16 cellular contexts compared by ENCODE assay signal in the genomic region with DNA sequence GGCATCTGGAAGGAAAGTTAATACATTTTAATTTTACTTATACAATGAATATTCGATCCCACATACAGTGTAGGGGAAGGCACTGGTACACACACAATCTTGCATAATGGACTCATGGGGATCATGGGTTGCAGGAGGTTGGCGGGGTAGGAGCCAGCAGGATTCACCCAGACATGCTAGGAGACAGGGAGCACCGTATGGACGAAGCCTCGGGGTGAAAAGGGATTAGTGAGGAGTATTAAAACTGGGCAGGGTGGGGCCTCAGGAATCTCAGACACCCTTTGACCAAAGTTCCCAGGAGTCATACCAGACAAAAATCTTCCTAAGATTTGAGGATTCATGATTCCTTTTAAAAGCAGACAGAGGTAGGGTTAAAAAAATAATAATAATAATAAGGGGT.
DNase-seq lines count a peak whose midpoint lies in the region; ATAC-seq, FAIRE-seq and TF ChIP-seq lines count a peak whose summit lies in the region.
"Had no signal": no experiment of that assay in that cellular context is flagged by ENCODE, and none has a peak within 500 bp of the region (broad histone marks: within the 10 kb centered on the region; RNA-seq: fewer than 3 reads in every experiment).

No MANE protein-coding gene starts in this region.

- no peak for TF ChIP-seq EP300 in GM12878 (IDR thresholded peaks at IDR 0.05; ENCODE audit: borderline replicate concordance in 1 of 2, control insufficient read depth in 1 of 2, low read depth in 2 of 2, low read length in 2 of 2)

- SMC1A ChIA-PET in GM12878 (lab: Charles Lee; ENCODE audit: uncharacterized antibody, unreplicated experiment), result interaction anchor here (1.2 kb wide), 1 partner anchor 100 kb away, joined by 3 read pairs; no protein-coding TSS in a partner anchor

- peaks cover 18% of the 10 kb centered on the region for H3K4me1 Mint-ChIP-seq in Calu3 (ENCODE audit: low read depth, unreplicated experiment)
- H3K4me1 Mint-ChIP-seq: CD4-positive, CD25-positive, alpha-beta regulatory T cell had no signal

- RAD21 ChIA-PET in GM12878 (lab: Charles Lee; ENCODE audit: unreplicated experiment), result no interaction called here

- TF ChIP-seq CTCF in GM12878 (IDR thresholded peaks at IDR 0.05 in 2 of 3, conservative IDR thresholded peaks at IDR 0.05 in 1 of 3; ENCODE audit: control insufficient read depth in 2 of 3, extremely low read depth in 1 of 3, insufficient read depth in 1 of 3, low read depth in 3 of 3, low read length in 3 of 3) (no peak), Calu3 (IDR thresholded peaks at IDR 0.05; ENCODE audit: unreplicated experiment) (no peak)

- 94% methylated on average over 5 of the region's 5 CpGs for WGBS in GM12878 (ENCODE audit: insufficient coverage, insufficient replicate concordance, low lambda C conversion rate, missing lambda C conversion rate)

- DNase-seq in D341Med (ENCODE audit: low spot score) (peak; percentile 58), NCI-H82 treated with DMSO at 0.1 percent for 48 hours (lab: John Stamatoyannopoulos, UW; ENCODE audit: unreplicated experiment) (peak; percentile 29), GM12878 (ENCODE audit: low read depth, low spot score) (no peak), Calu3 (no peak)
- no peak for DNase-seq in activated CD8-positive, alpha-beta memory T cell treated with anti-CD3 and anti-CD28 coated beads, Interleukin-2, amount 50 U/mL, for 48 hours
- DNase-seq: CD4-positive, CD25-positive, alpha-beta regulatory T cell; DMS79; HCEC 1CT; HFFc6 had no signal

- H3K79me2 ChIP-seq in GM12878 (ENCODE audit: control insufficient read depth, insufficient read depth, low read length), result no peaks in the 10 kb centered on the region

- H3K9me3 Mint-ChIP-seq in Calu3 (ENCODE audit: low read depth, unreplicated experiment), result peaks cover 4% of the 10 kb centered on the region

- no peaks in the 10 kb centered on the region for H3K27me3 ChIP-seq in GM12878 (replicated peaks in 1 of 2; ENCODE audit: control insufficient read depth in 2 of 2, insufficient read depth in 2 of 2, low read length in 1 of 2)

- no peak for TF ChIP-seq POLR2A in GM12878 (IDR thresholded peaks at IDR 0.05; ENCODE audit: low read depth, low read length)

- no peak overlapping the region for H3K9ac ChIP-seq in GM12878 (ENCODE audit: control insufficient read depth, insufficient read depth, low read length)

- FAIRE-seq in GM12878 (lab: Jason Lieb, UNC), result no peak
- FAIRE-seq: A549, GM19239, H1, HTR-8/SVneo, K562 had no signal

- no peaks in the 10 kb centered on the region for H3K36me3 ChIP-seq in GM12878 (ENCODE audit: control insufficient read depth in 2 of 2, insufficient read depth in 2 of 2, low read length in 1 of 2)

- H3K4me3 Mint-ChIP-seq in Calu3 (ENCODE audit: low read depth, unreplicated experiment), result no peak overlapping the region
- H3K4me3 Mint-ChIP-seq: CD4-positive, CD25-positive, alpha-beta regulatory T cell; HFFc6 had no signal

- no peak overlapping the region for H3K27ac Mint-ChIP-seq in Calu3 (ENCODE audit: unreplicated experiment)
- H3K27ac Mint-ChIP-seq: CD4-positive, CD25-positive, alpha-beta regulatory T cell; HFFc6 had no signal

- no peaks in the 10 kb centered on the region for H3K9me3 ChIP-seq in GM12878 (replicated peaks; ENCODE audit: control insufficient read depth, insufficient read depth, low read length)
- H3K9me3 ChIP-seq: A549 had no signal

- H2AFZ ChIP-seq in GM12878 (ENCODE audit: control insufficient read depth, low read depth, low read length), result no peak overlapping the region; the same call in 1 of the 2 replicates

- POLR2A ChIA-PET in GM12878 (lab: Charles Lee), result no interaction called here

- no peak overlapping the region for H3K4me2 ChIP-seq in GM12878 (ENCODE audit: control insufficient read depth, insufficient read depth)
- H3K4me2 ChIP-seq: A549 had no signal

- peaks cover 41% of the 10 kb centered on the region for H3K4me1 ChIP-seq in GM12878 (ENCODE audit: control insufficient read depth, insufficient read depth, low read length)
- H3K4me1 ChIP-seq: A549 had no signal

- no peak overlapping the region for H3K4me3 ChIP-seq in GM12878
- H3K4me3 ChIP-seq: A549, K562 had no signal

- intact Hi-C loops in GM12878 (cut with micrococcal nuclease; ENCODE audit: unreplicated experiment) (loop anchor here (5.0 kb wide), 1 partner anchor 55 kb away; no protein-coding TSS in a partner anchor), Calu3 (cut with micrococcal nuclease; ENCODE audit: unreplicated experiment) (no loop called here)

- BruUV-seq in GM12878 (replicated peaks; lab: Mats Ljungman, UMichigan), result no TSS peak
- no TSS peak for BruUV-seq in Calu3 (replicated peaks; lab: Mats Ljungman, UMichigan)

- ATAC-seq in GM12878, result no peak
- ATAC-seq in GM19452 (IDR thresholded peaks at IDR 0.05; ENCODE audit: unreplicated experiment), result no peak
- ATAC-seq in GM18867 (IDR thresholded peaks at IDR 0.05; ENCODE audit: unreplicated experiment), result no peak
- ATAC-seq: A549, K562 had no signal

- H4K20me1 ChIP-seq in GM12878 (ENCODE audit: control insufficient read depth, insufficient read depth), result no peaks in the 10 kb centered on the region

- no peak for TF ChIP-seq RAD21 in GM12878 (IDR thresholded peaks at IDR 0.05; ENCODE audit: insufficient read depth, low read depth, low read length)

- peaks cover 51% of the 10 kb centered on the region for H3K27me3 Mint-ChIP-seq in Calu3 (ENCODE audit: unreplicated experiment)

- in situ Hi-C loops in GM12878 (cut with MboI), result no loop called here

- CTCF ChIA-PET in GM12878 (lab: Yijun Ruan, JAX) (no interaction called here), Calu3 (lab: Charles Lee) (no interaction called here)

- H3K27ac ChIP-seq in GM12878 (ENCODE audit: control insufficient read depth, insufficient read depth), result peak overlapping the region; percentile 61
- H3K27ac ChIP-seq: A549 had no signal

- H3K36me3 Mint-ChIP-seq in Calu3 (ENCODE audit: insufficient read depth, unreplicated experiment), result no peaks in the 10 kb centered on the region
- H3K36me3 Mint-ChIP-seq: CD4-positive, CD25-positive, alpha-beta regulatory T cell had no signal

TF ChIP-seq in GM12878, 131 proteins besides CTCF, POLR2A, EP300 and RAD21:
- TF ChIP-seq NBN (IDR thresholded peaks at IDR 0.05) (no peak), ZNF384 (IDR thresholded peaks at IDR 0.05; ENCODE audit: borderline replicate concordance, low read depth, low read length) (no peak), ZBED1 (IDR thresholded peaks at IDR 0.05; ENCODE audit: borderline replicate concordance) (no peak), SIX5 (IDR thresholded peaks at IDR 0.05; ENCODE audit: low read depth, low read length, severe bottlenecking) (no peak), PAX8 (IDR thresholded peaks at IDR 0.05) (no peak), NFYA (IDR thresholded peaks at IDR 0.05; ENCODE audit: borderline replicate concordance, low read depth, low read length) (no peak), SREBF2 (IDR thresholded peaks at IDR 0.05; ENCODE audit: low read length) (no peak), KAT2A (conservative IDR thresholded peaks at IDR 0.05; ENCODE audit: control insufficient read depth, low read depth, low read length) (no peak), RBBP5 (conservative IDR thresholded peaks at IDR 0.05) (no peak), DPF2 (IDR thresholded peaks at IDR 0.05) (no peak), HDAC6 (IDR thresholded peaks at IDR 0.05; ENCODE audit: unreplicated experiment) (no peak), ZNF274 (IDR thresholded peaks at IDR 0.05; ENCODE audit: insufficient read depth, insufficient read length) (no peak)
- TF ChIP-seq, protein P1, sequence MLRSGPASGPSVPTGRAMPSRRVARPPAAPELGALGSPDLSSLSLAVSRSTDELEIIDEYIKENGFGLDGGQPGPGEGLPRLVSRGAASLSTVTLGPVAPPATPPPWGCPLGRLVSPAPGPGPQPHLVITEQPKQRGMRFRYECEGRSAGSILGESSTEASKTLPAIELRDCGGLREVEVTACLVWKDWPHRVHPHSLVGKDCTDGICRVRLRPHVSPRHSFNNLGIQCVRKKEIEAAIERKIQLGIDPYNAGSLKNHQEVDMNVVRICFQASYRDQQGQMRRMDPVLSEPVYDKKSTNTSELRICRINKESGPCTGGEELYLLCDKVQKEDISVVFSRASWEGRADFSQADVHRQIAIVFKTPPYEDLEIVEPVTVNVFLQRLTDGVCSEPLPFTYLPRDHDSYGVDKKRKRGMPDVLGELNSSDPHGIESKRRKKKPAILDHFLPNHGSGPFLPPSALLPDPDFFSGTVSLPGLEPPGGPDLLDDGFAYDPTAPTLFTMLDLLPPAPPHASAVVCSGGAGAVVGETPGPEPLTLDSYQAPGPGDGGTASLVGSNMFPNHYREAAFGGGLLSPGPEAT (IDR thresholded peaks at IDR 0.05; ENCODE audit: low read depth), result no peak
- TF ChIP-seq, protein P2, sequence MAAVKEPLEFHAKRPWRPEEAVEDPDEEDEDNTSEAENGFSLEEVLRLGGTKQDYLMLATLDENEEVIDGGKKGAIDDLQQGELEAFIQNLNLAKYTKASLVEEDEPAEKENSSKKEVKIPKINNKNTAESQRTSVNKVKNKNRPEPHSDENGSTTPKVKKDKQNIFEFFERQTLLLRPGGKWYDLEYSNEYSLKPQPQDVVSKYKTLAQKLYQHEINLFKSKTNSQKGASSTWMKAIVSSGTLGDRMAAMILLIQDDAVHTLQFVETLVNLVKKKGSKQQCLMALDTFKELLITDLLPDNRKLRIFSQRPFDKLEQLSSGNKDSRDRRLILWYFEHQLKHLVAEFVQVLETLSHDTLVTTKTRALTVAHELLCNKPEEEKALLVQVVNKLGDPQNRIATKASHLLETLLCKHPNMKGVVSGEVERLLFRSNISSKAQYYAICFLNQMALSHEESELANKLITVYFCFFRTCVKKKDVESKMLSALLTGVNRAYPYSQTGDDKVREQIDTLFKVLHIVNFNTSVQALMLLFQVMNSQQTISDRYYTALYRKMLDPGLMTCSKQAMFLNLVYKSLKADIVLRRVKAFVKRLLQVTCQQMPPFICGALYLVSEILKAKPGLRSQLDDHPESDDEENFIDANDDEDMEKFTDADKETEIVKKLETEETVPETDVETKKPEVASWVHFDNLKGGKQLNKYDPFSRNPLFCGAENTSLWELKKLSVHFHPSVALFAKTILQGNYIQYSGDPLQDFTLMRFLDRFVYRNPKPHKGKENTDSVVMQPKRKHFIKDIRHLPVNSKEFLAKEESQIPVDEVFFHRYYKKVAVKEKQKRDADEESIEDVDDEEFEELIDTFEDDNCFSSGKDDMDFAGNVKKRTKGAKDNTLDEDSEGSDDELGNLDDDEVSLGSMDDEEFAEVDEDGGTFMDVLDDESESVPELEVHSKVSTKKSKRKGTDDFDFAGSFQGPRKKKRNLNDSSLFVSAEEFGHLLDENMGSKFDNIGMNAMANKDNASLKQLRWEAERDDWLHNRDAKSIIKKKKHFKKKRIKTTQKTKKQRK (IDR thresholded peaks at IDR 0.05; ENCODE audit: low read depth, low read length), result no peak

Comparison
In these comparisons a context has a peak if more than half of its experiments do, and no peak if none do; other contexts are left out.
1. DNase-seq: peak in D341Med (single experiment) and NCI-H82 treated with DMSO at 0.1 percent for 48 hours (single experiment); none in GM12878 (single experiment), Calu3 (single experiment) and activated CD8-positive, alpha-beta memory T cell treated with anti-CD3 and anti-CD28 coated beads, Interleukin-2, amount 50 U/mL, for 48 hours (single experiment).